Comparison of ENCODE assay signal across 1 cellular context in genomic region chr2:177812713-177813396, GRCh38.
TF ChIP-seq lines count a peak whose summit lies in the region.

No MANE protein-coding gene starts in this region.

TF ChIP-seq in GM12878, 131 proteins besides CTCF, POLR2A, EP300 and RAD21 (continued from another document):
- TF ChIP-seq BCL3 (IDR thresholded peaks at IDR 0.05; ENCODE audit: borderline replicate concordance, insufficient read depth, low read depth, low read length, poor library complexity, severe bottlenecking) = no peak
- no peak for TF ChIP-seq ZBTB4 (CRISPR knock-in tag; IDR thresholded peaks at IDR 0.05)
- no peak for TF ChIP-seq HSF1 (IDR thresholded peaks at IDR 0.05; ENCODE audit: low read depth, low read length)
